In genomic region chr18:23114911-23115310, GRCh38 we compare ENCODE assay signal across 14 cellular contexts. TPM values are rescaled to one million over a fixed set of nuclear protein-coding genes. Genes with fewer than 3 reads are reported as not detected.
A peak's percentile ranks its signal among the peaks of the same experiment; 100 is the strongest.
DNase-seq lines count a peak whose midpoint lies in the region; ATAC-seq, FAIRE-seq and TF ChIP-seq lines count a peak whose summit lies in the region.
"Had no signal": no experiment of that assay in that cellular context is flagged by ENCODE, and none has a peak within 500 bp of the region (broad histone marks: within the 10 kb centered on the region; RNA-seq: fewer than 3 reads in every experiment).

No MANE protein-coding gene starts in this region.

- no peak for TF ChIP-seq CTCF in body of pancreas (IDR thresholded peaks at IDR 0.05)
- no peak for TF ChIP-seq CTCF in hepatocyte (IDR thresholded peaks at IDR 0.05; ENCODE audit: poor library complexity)
- no peak for TF ChIP-seq CTCF in pancreas (IDR thresholded peaks at IDR 0.05)

- H3K79me2 ChIP-seq in hepatocyte: no peaks in the 10 kb centered on the region

- WGBS in body of pancreas, 2 donors: 26% methylated on average over 5 of the region's 5 CpGs
- 61% methylated on average over 5 of the region's 5 CpGs for WGBS in hepatocyte (ENCODE audit: low lambda C conversion rate, missing lambda C conversion rate)
- WGBS in pancreas, 2 donors: 25 to 26% methylated on average over 5 of the region's 5 CpGs

- H3K9me2 ChIP-seq in hepatocyte (replicated peaks; ENCODE audit: insufficient read depth): no peaks in the 10 kb centered on the region

- H4K20me1 ChIP-seq in hepatocyte (ENCODE audit: insufficient read depth, poor library complexity, severe bottlenecking): no peaks in the 10 kb centered on the region

- intact Hi-C loops in body of pancreas (cut with DNase I) (no loop called here), pancreas (cut with DNase I) (no loop called here)

- H3K27me3 ChIP-seq in body of pancreas (no peaks in the 10 kb centered on the region), hepatocyte (no peaks in the 10 kb centered on the region), pancreas (no peaks in the 10 kb centered on the region)

- H3K4me3 ChIP-seq in body of pancreas (no peak overlapping the region), hepatocyte (no peak overlapping the region), pancreas (no peak overlapping the region)

- ATAC-seq in body of pancreas (peak; percentile 63), pancreas (peak; percentile 46 to 79 (median 74)), GM18505 (IDR thresholded peaks at IDR 0.05; ENCODE audit: unreplicated experiment) (no peak)
- ATAC-seq: stimulated activated naive CD8-positive, alpha-beta T cell treated with anti-CD3 and anti-CD28 coated beads, Interleukin-15, Interleukin-2, amounts not matched to agents 100 U/mL and 50 U/mL, for 24 hours had no signal

- H3K27ac ChIP-seq in body of pancreas (peak overlapping the region; percentile 2 to 77 (median 62)), hepatocyte (peak overlapping the region; percentile 88), pancreas (peak overlapping the region in 3 of 4 donors; percentile 13 to 72 (median 43))

- H3K36me3 ChIP-seq in body of pancreas (replicated peaks in 1 of 2; ENCODE audit: insufficient read depth in 1 of 2, low read depth in 2 of 2): no peaks in the 10 kb centered on the region
- no peaks in the 10 kb centered on the region for H3K36me3 ChIP-seq in hepatocyte (replicated peaks; ENCODE audit: insufficient read depth, low read depth)
- no peaks in the 10 kb centered on the region for H3K36me3 ChIP-seq in pancreas

- FAIRE-seq in pancreas (lab: Jason Lieb, UNC): no peak

- H3K4me1 ChIP-seq in body of pancreas (peaks cover 17% of the 10 kb centered on the region), hepatocyte (ENCODE audit: insufficient read depth) (peaks cover 18% of the 10 kb centered on the region), pancreas (no peaks in the 10 kb centered on the region)

- H3K4me2 ChIP-seq in hepatocyte: peak overlapping the region; percentile 20

- H3K9me3 ChIP-seq in body of pancreas: no peaks in the 10 kb centered on the region
- H3K9me3 ChIP-seq in hepatocyte (ENCODE audit: low read depth): no peaks in the 10 kb centered on the region
- no peaks in the 10 kb centered on the region for H3K9me3 ChIP-seq in pancreas

- TF ChIP-seq POLR2A in body of pancreas (IDR thresholded peaks at IDR 0.05) (no peak), GM18505 (IDR thresholded peaks at IDR 0.05; ENCODE audit: borderline replicate concordance, extremely low read depth, insufficient read depth, insufficient read length) (no peak)

- peak; percentile 18 for DNase-seq in HCEC 1CT
- no peak for DNase-seq in body of pancreas
- DNase-seq in hepatocyte (ENCODE audit: low spot score): no peak
- DNase-seq in pancreas: no peak
- no peak for DNase-seq in SK-N-DZ (ENCODE audit: low spot score)
- DNase-seq in 8988T: no peak
- no peak for DNase-seq in middle frontal gyrus (ENCODE audit: extremely low spot score, low spot score)
- DNase-seq: activated CD4-positive, alpha-beta memory T cell treated with anti-CD3 and anti-CD28 coated beads for 36 hours; activated gamma-delta T cell; GDM1; stimulated activated CD4-positive, alpha-beta T cell treated with anti-CD3 and anti-CD28 coated beads, Interleukin-4, amount 100 ng/mL, for 4 hours; stimulated activated naive CD8-positive, alpha-beta T cell treated with anti-CD3 and anti-CD28 coated beads, Interleukin-15, Interleukin-2, amounts not matched to agents 100 U/mL and 50 U/mL, for 24 hours; T-helper 9 cell had no signal

- H2AFZ ChIP-seq in hepatocyte: no peak overlapping the region

RNA-seq across cellular contexts. Expression of gene CABLES1, which starts 20.4 kb away (rescaled TPM):
- 10 to 100 TPM in 1 of 2 donors, 1 to 10 TPM in 1; 4.2 to 11.9 TPM for total RNA-seq in body of pancreas
- total RNA-seq in hepatocyte: 6.9 and 7.2 TPM in 2 replicates
- polyA plus RNA-seq in hepatocyte: 10.8 TPM in 2 replicates
- 1 to 10 TPM; 2.8 to 5.7 (median 3.7) TPM for total RNA-seq in pancreas
- 1 to 10 TPM; 2.0 to 3.0 TPM for polyA plus RNA-seq in pancreas
- polyA plus RNA-seq in SK-N-DZ (2014; cell fraction: cytosol; rRNA removed): 5.9 and 7.2 TPM in 2 replicates
- polyA plus RNA-seq in SK-N-DZ (2014; cell fraction: nucleus; rRNA removed): 4.8 and 6.3 TPM in 2 replicates
